ENCODE assay signal across 1 cellular context in the genomic region with DNA sequence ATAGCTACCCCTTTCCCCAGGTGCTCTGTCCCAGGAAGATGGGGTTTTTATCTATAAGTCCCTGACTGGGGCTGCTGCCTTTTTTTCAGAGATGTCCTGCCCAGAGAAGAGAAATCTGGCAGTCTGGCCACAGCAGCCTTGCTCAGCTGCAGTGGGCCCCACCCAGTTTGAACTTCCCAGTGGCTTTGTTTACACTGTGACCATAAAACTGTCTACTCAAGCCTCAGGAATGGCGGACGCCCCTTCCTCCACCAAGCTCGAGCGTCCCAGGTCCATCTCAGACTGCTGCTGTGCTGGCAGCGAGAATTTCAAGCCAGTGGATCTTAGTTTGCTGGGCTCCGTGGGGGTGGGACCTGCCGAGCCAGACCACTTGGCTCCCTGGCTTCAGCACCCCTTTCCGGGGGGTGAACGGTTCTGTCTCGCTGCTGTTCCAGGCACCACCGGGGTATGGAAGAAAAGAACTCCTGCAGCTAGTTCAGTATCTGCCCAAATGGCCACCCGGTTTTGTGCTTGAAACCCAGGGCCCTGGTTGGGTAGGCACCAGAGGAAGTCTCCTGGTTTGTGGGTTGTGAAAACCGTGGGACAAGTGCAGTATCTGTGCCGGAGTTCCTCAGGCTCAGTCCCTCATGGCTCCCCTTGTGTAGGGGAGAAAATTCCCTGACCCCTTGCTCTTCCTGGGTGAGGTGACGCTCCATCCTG.
TF ChIP-seq lines count a peak whose summit lies in the region.
"Not testable (repeated sequence)": the region's sequence is repeated elsewhere in the genome, so short reads cannot be mapped to it uniquely, and the experiment has no call there.

No MANE protein-coding gene starts in this region.

TF ChIP-seq in A549, 52 proteins besides CTCF, POLR2A, EP300 and RAD21:
- not testable (repeated sequence) for TF ChIP-seq FOSL2 (IDR thresholded peaks at IDR 0.05)
- peak; percentile 59 for TF ChIP-seq FOSL2 (CRISPR knock-in tag; IDR thresholded peaks at IDR 0.05)
